Comparison of ENCODE assay signal across 8 cellular contexts in genomic region chr11:103091810-103092524, GRCh38. TPM values are rescaled to one million over a fixed set of nuclear protein-coding genes. Genes with fewer than 3 reads are reported as not detected.
DNase-seq lines count a peak whose midpoint lies in the region; ATAC-seq, FAIRE-seq and TF ChIP-seq lines count a peak whose summit lies in the region.

Gene DCUN1D5 (minus strand): TSS chr11:103092160. CDS start chr11:103091872, 288 bp downstream.

- H3K4me2 ChIP-seq in H1 (ENCODE audit: insufficient read depth in 1 of 2, low read depth in 2 of 2, low read length in 2 of 2) = peak within 1 kb of the TSS; percentile 60 to 85

- WGBS in H1 (ENCODE audit: extremely low coverage in 1 of 2, insufficient coverage in 1 of 2, insufficient read length in 1 of 2, insufficient replicate concordance in 2 of 2, low coverage in 1 of 2, low lambda C conversion rate in 2 of 2, missing lambda C conversion rate in 1 of 2), 2 experiments = 3% methylated on average over 38 of the region's 54 CpGs; no CpG with 5 or more reads in 1 of the 2 experiments

- H2AFZ ChIP-seq in H1 (ENCODE audit: low read length) = peak within 1 kb of the TSS; percentile 99

- no peak within 1 kb of the TSS for H2BK15ac ChIP-seq in H1 (ENCODE audit: low read length)

- H2AK5ac ChIP-seq in H1 (ENCODE audit: low read depth, low read length) = no peak within 1 kb of the TSS

- no peak for TF ChIP-seq RAD21 in H1 (IDR thresholded peaks at IDR 0.05 in 1 of 2, conservative IDR thresholded peaks at IDR 0.05 in 1 of 2; ENCODE audit: low read depth in 2 of 2, low read length in 2 of 2)

- H3K9me3 Mint-ChIP-seq in memory B cell = peaks cover 2% of the 10 kb centered on the region

- H2BK5ac ChIP-seq in H1 (ENCODE audit: low read depth, low read length) = peak within 1 kb of the TSS; percentile 55

- peaks cover 11% of the 10 kb centered on the region for H3K4me1 Mint-ChIP-seq in memory B cell

- peak within 1 kb of the TSS; percentile 73 to 100 (median 98) for H3K4me3 ChIP-seq in H1 (ENCODE audit: extremely low read depth in 1 of 4, insufficient read depth in 2 of 4, low read depth in 3 of 4, low read length in 4 of 4)

- peaks cover 4% of the 10 kb centered on the region for H3K36me3 Mint-ChIP-seq in memory B cell

- peak; percentile 99 for ATAC-seq in GM21367 (IDR thresholded peaks at IDR 0.05; ENCODE audit: unreplicated experiment)
- peak; percentile 99 for ATAC-seq in memory B cell (ENCODE audit: low read depth)

- no peaks in the 10 kb centered on the region for H3K9me3 ChIP-seq in H1 (ENCODE audit: insufficient read depth in 2 of 2, low read depth in 1 of 2, low read length in 1 of 2)

- peak; percentile 92 for DNase-seq in COLO829 (ENCODE audit: low spot score)
- DNase-seq in HTR-8/SVneo (ENCODE audit: insufficient read length, low spot score) = peak; percentile 99
- DNase-seq in NOMO-1 treated with dmso at 0.1 percent for 144 hours (lab: John Stamatoyannopoulos, UW; ENCODE audit: unreplicated experiment) = peak; percentile 88
- DNase-seq in activated CD8-positive, alpha-beta memory T cell treated with anti-CD3 and anti-CD28 coated beads for 48 hours (ENCODE audit: low read depth in 2 of 3, low spot score in 2 of 3) = peak; percentile 81 to 90 (median 87)
- DNase-seq in H1 (ENCODE audit: low read depth in 1 of 2, low spot score in 2 of 2) = peak; percentile 91 to 96
- peak; percentile 91 to 96 for DNase-seq in memory B cell (ENCODE audit: low spot score in 2 of 2)
- DNase-seq in stimulated activated CD8-positive, alpha-beta memory T cell treated with anti-CD3 and anti-CD28 coated beads, Interleukin-12 subunit alpha, Interleukin-12 subunit beta, amount 100 ng/mL, for 24 hours (ENCODE audit: extremely low read depth) = peak; percentile 91

- H3K4me3 Mint-ChIP-seq in memory B cell = peak within 1 kb of the TSS; percentile 95

- H3K36me3 ChIP-seq in H1 (ENCODE audit: control insufficient read depth in 2 of 4, insufficient read depth in 4 of 4, low read length in 3 of 4) = peaks cover 0 to 33% (median 6%) of the 10 kb centered on the region in 4 experiments; a peak in 4 of 8 replicates

- no peak for TF ChIP-seq CTCF in H1 (IDR thresholded peaks at IDR 0.05; ENCODE audit: control extremely low read depth in 1 of 3, insufficient read depth in 1 of 3, low read depth in 1 of 3, low read length in 3 of 3)

- no peak within 1 kb of the TSS for H2BK20ac ChIP-seq in H1 (ENCODE audit: low read length)

- H3K23ac ChIP-seq in H1 (ENCODE audit: insufficient read length) = no peak within 1 kb of the TSS

- TF ChIP-seq POLR2A in H1 (IDR thresholded peaks at IDR 0.05; ENCODE audit: control extremely low read depth in 1 of 2, low read depth in 2 of 2, low read length in 2 of 2) = peak; percentile 86 to 96

- peak within 1 kb of the TSS; percentile 34 for H3K56ac ChIP-seq in H1 (replicated peaks; ENCODE audit: insufficient read length, low read depth, low read length)

- peak within 1 kb of the TSS; percentile 95; the same call in 1 of the 2 replicates for H4K8ac ChIP-seq in H1 (ENCODE audit: extremely low read depth, insufficient read depth, low read length)

- H4K20me1 ChIP-seq in H1 (replicated peaks in 1 of 2; ENCODE audit: control insufficient read depth in 1 of 2, insufficient read depth in 2 of 2, low read length in 2 of 2) = peaks cover 2% of the 10 kb centered on the region in 2 experiments

- H3K27me3 ChIP-seq in H1 (replicated peaks in 1 of 4; ENCODE audit: control insufficient read depth in 3 of 4, extremely low read depth in 1 of 4, insufficient read depth in 3 of 4, low read length in 3 of 4) = no peaks in the 10 kb centered on the region

- no peak within 1 kb of the TSS for H3K14ac ChIP-seq in H1 (ENCODE audit: insufficient read length)

- peaks cover 11% of the 10 kb centered on the region for H3K27me3 Mint-ChIP-seq in memory B cell

- FAIRE-seq in HTR-8/SVneo (lab: Jason Lieb, UNC) (peak; percentile 99), H1 (lab: Jason Lieb, UNC) (peak; percentile 72)

- H2BK12ac ChIP-seq in H1 (ENCODE audit: low read depth, low read length) = 0 out of 2 replicates have a peak within 1 kb of the TSS, but pooled peaks have one; percentile 2

- no peak for TF ChIP-seq EP300 in H1 (IDR thresholded peaks at IDR 0.05; ENCODE audit: borderline replicate concordance in 1 of 2, low read depth in 2 of 2, low read length in 2 of 2)

- peak within 1 kb of the TSS; percentile 80 for H3K18ac ChIP-seq in H1 (ENCODE audit: extremely low read depth, low read length)

- POLR2A ChIA-PET in H1 (lab: Charles Lee; ENCODE audit: partially characterized antibody) = interaction anchor here (0.6 to 2.6 kb wide), 7 partner anchors 8 to 41 kb away, joined by 3 to 30 read pairs (median 10); partner anchors contain the start of gene DYNC2H1

- peak within 1 kb of the TSS; percentile 60 for H4K5ac ChIP-seq in H1 (ENCODE audit: insufficient read length, low read depth, low read length)

- no peaks in the 10 kb centered on the region for H3K79me1 ChIP-seq in H1 (ENCODE audit: low read depth, low read length)

- H3K23me2 ChIP-seq in H1 (ENCODE audit: low read depth, low read length) = peaks cover 3% of the 10 kb centered on the region

- no peaks in the 10 kb centered on the region for H3K4me1 ChIP-seq in H1 (replicated peaks in 1 of 4; ENCODE audit: control insufficient read depth in 3 of 4, insufficient read depth in 4 of 4, low read length in 3 of 4)

- peak within 1 kb of the TSS; percentile 93 for H3K27ac ChIP-seq in H1 (ENCODE audit: low read depth, low read length)

- H4K91ac ChIP-seq in H1 (replicated peaks; ENCODE audit: insufficient read length, low read length) = no peak within 1 kb of the TSS

- peaks cover 5 to 49% of the 10 kb centered on the region in 2 experiments for H3K79me2 ChIP-seq in H1 (ENCODE audit: control insufficient read depth in 1 of 2, insufficient read depth in 2 of 2, low read length in 2 of 2)

- CTCF ChIA-PET in H1 (lab: Charles Lee; ENCODE audit: partially characterized antibody) = interaction anchor here (0.8 to 2.5 kb wide), 6 partner anchors 9 to 22 kb away, joined by 3 to 13 read pairs (median 4); partner anchors contain the start of gene DYNC2H1

- peak within 1 kb of the TSS; percentile 17 for H3K4ac ChIP-seq in H1 (replicated peaks; ENCODE audit: insufficient read length, low read depth, low read length)

- H3K9ac ChIP-seq in H1 (replicated peaks in 1 of 4; ENCODE audit: extremely low read depth in 1 of 4, low read depth in 3 of 4, low read length in 3 of 4) = peak within 1 kb of the TSS; percentile 72 to 88 (median 82)

- peak within 1 kb of the TSS; percentile 97 for H3K27ac Mint-ChIP-seq in memory B cell

- no peak within 1 kb of the TSS for H2BK120ac ChIP-seq in H1 (replicated peaks; ENCODE audit: low read depth, low read length)

TF ChIP-seq in H1, 55 proteins besides CTCF, POLR2A, EP300 and RAD21 (continues in another document):
- peak; percentile 95 for TF ChIP-seq POLR2AphosphoS5 (IDR thresholded peaks at IDR 0.05; ENCODE audit: low read depth, low read length)
- TF ChIP-seq KDM4A (IDR thresholded peaks at IDR 0.05; ENCODE audit: low read depth, low read length, severe bottlenecking) = peak; percentile 86
- TF ChIP-seq MAFK (IDR thresholded peaks at IDR 0.05; ENCODE audit: low read depth, low read length) = no peak
- peak; percentile 96 for TF ChIP-seq GABPA (IDR thresholded peaks at IDR 0.05; ENCODE audit: borderline replicate concordance, insufficient read depth, low read length)
- TF ChIP-seq CREB1 (IDR thresholded peaks at IDR 0.05) = peak; percentile 92
- no peak for TF ChIP-seq HDAC6 (IDR thresholded peaks at IDR 0.05; ENCODE audit: low read depth, low read length)
- peak; percentile 88 for TF ChIP-seq TBP (IDR thresholded peaks at IDR 0.05; ENCODE audit: low read depth, low read length)
- no peak for TF ChIP-seq RNF2 (IDR thresholded peaks at IDR 0.05; ENCODE audit: borderline replicate concordance, low read depth, low read length, missing control alignments, poor library complexity, severe bottlenecking)
- TF ChIP-seq TAF7 (optimal IDR thresholded peaks at IDR 0.05; ENCODE audit: borderline replicate concordance, low read depth, low read length) = peak; percentile 79
- no peak for TF ChIP-seq POU5F1 (IDR thresholded peaks at IDR 0.05; ENCODE audit: low read depth, low read length)
- 0 out of 4 replicates have a peak, but pooled peaks of 1 of the 2 experiments have one; percentile 61 for TF ChIP-seq HDAC2 (IDR thresholded peaks at IDR 0.05; ENCODE audit: borderline replicate concordance in 1 of 2, low read depth in 2 of 2, low read length in 2 of 2)
- peak; percentile 55 for TF ChIP-seq MAX (IDR thresholded peaks at IDR 0.05)
- TF ChIP-seq RBBP5 (IDR thresholded peaks at IDR 0.05; ENCODE audit: borderline replicate concordance, low read depth, low read length) = peak; percentile 88; the same call in 1 of the 2 replicates
- no peak for TF ChIP-seq TEAD4 (IDR thresholded peaks at IDR 0.05; ENCODE audit: low read depth, low read length)
- TF ChIP-seq JUND (IDR thresholded peaks at IDR 0.05; ENCODE audit: low read length) = peak; percentile 82
- TF ChIP-seq SIX5 (IDR thresholded peaks at IDR 0.05; ENCODE audit: low read depth, low read length) = no peak
- TF ChIP-seq ATF2 (IDR thresholded peaks at IDR 0.05; ENCODE audit: low read length) = no peak

RNA-seq across cellular contexts. Expression of gene DCUN1D5, which starts in this region (rescaled TPM):
- total RNA-seq in H1 (2021; fragmentation: NEBNext Ultra II Directional; extraction: Animal tissue kit (Norgen Biotek cat#: 25700)) = 95.4 and 95.8 TPM in 2 replicates
- 60.3 and 76.1 TPM in 2 replicates for polyA plus RNA-seq in H1 (2011; rRNA removed)
- polyA plus RNA-seq in H1 (2011; cell fraction: cytosol; rRNA removed) = 86.5 TPM
- polyA plus RNA-seq in H1 (2011; cell fraction: nucleus; rRNA removed) = 68.4 TPM
- 69.5 to 131 TPM (median 77.0 TPM) in 4 replicates for polyA plus RNA-seq in H1 (2012, experiment 1 of 2)
- polyA plus RNA-seq in H1 (2012, experiment 2 of 2) = 52.8 TPM
- 148 TPM for polyA plus RNA-seq in H1 (2013, experiment 1 of 2)
- polyA plus RNA-seq in H1 (2013, experiment 2 of 2) = 154 TPM
- 20.7 and 22.3 TPM in 2 replicates for polyA minus RNA-seq in H1 (2011; rRNA and poly(A)+ RNA removed)
- 60.8 TPM for polyA minus RNA-seq in H1 (2011; cell fraction: cytosol; rRNA and poly(A)+ RNA removed)
- polyA minus RNA-seq in H1 (2011; cell fraction: nucleus; rRNA and poly(A)+ RNA removed) = 53.6 TPM

Comparison
In these comparisons a context has a peak if more than half of its experiments do, and no peak if none do; other contexts are left out.
1. Peak in every context shown above with its lines: DNase-seq, ATAC-seq, H3K4me3 ChIP-seq and H3K27ac ChIP-seq.